ENCODE assay signal across 16 cellular contexts in the genomic region with DNA sequence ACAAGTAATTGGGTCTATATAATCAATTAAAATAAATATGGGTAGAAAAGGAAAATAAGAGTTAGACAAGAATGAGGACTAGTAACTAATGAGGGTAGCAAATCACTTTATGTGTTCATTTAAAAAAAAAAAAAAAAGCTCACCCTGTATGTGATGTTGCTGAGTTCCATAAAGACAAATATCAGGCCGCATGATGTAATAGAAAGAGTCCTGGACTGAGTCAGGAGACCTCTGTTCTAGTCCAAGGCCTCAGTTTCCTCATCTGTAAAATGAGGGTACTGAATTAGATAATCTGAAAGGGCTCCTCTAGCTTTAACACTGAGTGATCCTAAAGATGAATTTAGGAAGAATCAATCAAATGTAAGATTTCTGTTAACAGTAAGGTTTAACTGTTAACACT.
DNase-seq lines count a peak whose midpoint lies in the region; ATAC-seq, FAIRE-seq and TF ChIP-seq lines count a peak whose summit lies in the region.
"Had no signal": no experiment of that assay in that cellular context is flagged by ENCODE, and none has a peak within 500 bp of the region (broad histone marks: within the 10 kb centered on the region; RNA-seq: fewer than 3 reads in every experiment).

No MANE protein-coding gene starts in this region.

- H3K36me3 ChIP-seq in right lobe of liver = no peaks in the 10 kb centered on the region
- peaks cover 0 to 6% of the 10 kb centered on the region in 2 experiments; a peak in 2 of 5 replicates for H3K36me3 ChIP-seq in HepG2 (replicated peaks in 1 of 2; ENCODE audit: control insufficient read depth in 1 of 2, insufficient read depth in 2 of 2, low read length in 2 of 2)
- no peaks in the 10 kb centered on the region for H3K36me3 ChIP-seq in Panc1 (ENCODE audit: control insufficient read depth, insufficient read depth, low read length)
- no peaks in the 10 kb centered on the region for H3K36me3 ChIP-seq in ascending aorta

- no peak overlapping the region for H3K4me2 ChIP-seq in HepG2 (ENCODE audit: low read depth, low read length)
- H3K4me2 ChIP-seq: GM23338 had no signal

- TF ChIP-seq RAD21 in HepG2 (CRISPR knock-in tag; IDR thresholded peaks at IDR 0.05) = no peak

- H3K4me3 ChIP-seq in right lobe of liver = no peak overlapping the region
- H3K4me3 ChIP-seq in HepG2 (replicated peaks in 1 of 3; ENCODE audit: insufficient read depth in 1 of 3, low read depth in 2 of 3, low read length in 3 of 3) = no peak overlapping the region
- no peak overlapping the region for H3K4me3 ChIP-seq in Panc1 (ENCODE audit: low read depth in 2 of 2, low read length in 2 of 2)
- no peak overlapping the region for H3K4me3 ChIP-seq in ascending aorta
- H3K4me3 ChIP-seq: GM23338 had no signal

- DNase-seq in right lobe of liver (no peak), HepG2 (ENCODE audit: low spot score) (no peak), Panc1 (ENCODE audit: low read depth, low spot score) (no peak), left lobe of liver (ENCODE audit: low spot score) (no peak), ascending aorta (ENCODE audit: low spot score in 2 of 2) (no peak)
- DNase-seq: CD4-positive, alpha-beta T cell; DMS153; DMS79; GDM1; HCEC 1CT had no signal

- TF ChIP-seq POLR2A in right lobe of liver (IDR thresholded peaks at IDR 0.05) (no peak), HepG2 (IDR thresholded peaks at IDR 0.05; ENCODE audit: insufficient read depth in 1 of 2, low read depth in 2 of 2, low read length in 2 of 2) (no peak)

- H3K27ac ChIP-seq in right lobe of liver (no peak overlapping the region), HepG2 (ENCODE audit: extremely low read length, insufficient read depth, low read length) (no peak overlapping the region), Panc1 (ENCODE audit: low read length) (peak overlapping the region; percentile 18; the same call in 1 of the 2 replicates), ascending aorta (no peak overlapping the region)
- H3K27ac ChIP-seq: C4-2B had no signal

- TF ChIP-seq CTCF in right lobe of liver (IDR thresholded peaks at IDR 0.05) (no peak), HepG2 (CRISPR knock-in tag; IDR thresholded peaks at IDR 0.05) (no peak), Panc1 (IDR thresholded peaks at IDR 0.05) (no peak), ascending aorta (IDR thresholded peaks at IDR 0.05) (no peak)

- H2AFZ ChIP-seq in HepG2 (ENCODE audit: low read length) = no peak overlapping the region
- H2AFZ ChIP-seq: GM23338 had no signal

- FAIRE-seq in HepG2 (lab: Jason Lieb, UNC) = no peak
- FAIRE-seq: GM12892, H54, HTR-8/SVneo had no signal

- peaks cover 9% of the 10 kb centered on the region; the same call in 1 of the 2 replicates for H4K20me1 ChIP-seq in HepG2 (ENCODE audit: insufficient read depth, low read length)

- no peak overlapping the region for H3K9ac ChIP-seq in HepG2 (ENCODE audit: insufficient read depth, low read depth, low read length)

- no peaks in the 10 kb centered on the region for H3K9me3 ChIP-seq in right lobe of liver
- H3K9me3 ChIP-seq in HepG2 (ENCODE audit: low read length) = no peaks in the 10 kb centered on the region
- no peaks in the 10 kb centered on the region for H3K9me3 ChIP-seq in Panc1 (ENCODE audit: control insufficient read depth, insufficient read depth, low read depth, low read length)
- H3K9me3 ChIP-seq in ascending aorta = no peaks in the 10 kb centered on the region

- H3K4me1 ChIP-seq in right lobe of liver (peaks cover 0 to 7% (median 0%) of the 10 kb centered on the region in 4 donors), HepG2 (ENCODE audit: insufficient read depth, low read length) (0 out of 2 replicates have a peak, but pooled peaks cover 5% of the 10 kb centered on the region), Panc1 (ENCODE audit: control insufficient read depth, insufficient read depth, low read length) (no peaks in the 10 kb centered on the region; the same call in 1 of the 2 replicates), ascending aorta (peaks cover 0 to 1% of the 10 kb centered on the region in 2 donors)

- H3K27me3 ChIP-seq in right lobe of liver (no peaks in the 10 kb centered on the region), HepG2 (ENCODE audit: control insufficient read depth in 1 of 2, insufficient read depth in 2 of 2, low read length in 2 of 2) (no peaks in the 10 kb centered on the region), Panc1 (ENCODE audit: control insufficient read depth, insufficient read depth, low read length) (no peaks in the 10 kb centered on the region), ascending aorta (no peaks in the 10 kb centered on the region)

- CTCF ChIA-PET in HepG2 (lab: Yijun Ruan, JAX; ENCODE audit: low intra/inter-chr PET ratio, low total read pairs) (no interaction called here), Panc1 (lab: Charles Lee) (no interaction called here)

- intact Hi-C loops in right lobe of liver (cut with DNase I) = no loop called here
- intact Hi-C loops in HepG2 (cut with micrococcal nuclease; ENCODE audit: unreplicated experiment) = no loop called here
- intact Hi-C loops in Panc1 (cut with micrococcal nuclease; ENCODE audit: unreplicated experiment) = no loop called here
- intact Hi-C loops in ascending aorta (cut with DNase I) = no loop called here

- in situ Hi-C loops in HepG2 (cut with HindIII; ENCODE audit: extremely low pct_ligation_motif_present, low pct_unique_long_range_greater_than_20kb) = no loop called here
- in situ Hi-C loops in Panc1 (cut with HindIII; ENCODE audit: low pct_unique_long_range_greater_than_20kb, low sequenced_read_pairs) = no loop called here

- peaks cover 82% of the 10 kb centered on the region for H3K79me2 ChIP-seq in HepG2 (ENCODE audit: insufficient read depth, low read length)

- 31% methylated on average over 1 of the region's 1 CpG for WGBS in right lobe of liver (ENCODE audit: insufficient coverage, low coverage, low lambda C conversion rate, missing lambda C conversion rate)
- 100% methylated on average over 1 of the region's 1 CpG for WGBS in HepG2 (ENCODE audit: low lambda C conversion rate)

- ATAC-seq in right lobe of liver (peak; percentile 40 to 52 (median 46)), HepG2 (no peak), Panc1 (no peak), left lobe of liver (peak; percentile 51), HG03571 (IDR thresholded peaks at IDR 0.05; ENCODE audit: unreplicated experiment) (no peak)
- ATAC-seq: GM23338 had no signal

- BruUV-seq in HepG2 (replicated peaks; lab: Mats Ljungman, UMichigan) (no TSS peak), Panc1 (replicated peaks; lab: Mats Ljungman, UMichigan) (no TSS peak)

- POLR2A ChIA-PET in HepG2 (lab: Yijun Ruan, JAX) (no interaction called here), Panc1 (lab: Charles Lee) (no interaction called here)

- TF ChIP-seq EP300 in HepG2 (IDR thresholded peaks at IDR 0.05; ENCODE audit: low read depth in 2 of 2, low read length in 2 of 2) (no peak), HepG2 (CRISPR knock-in tag; IDR thresholded peaks at IDR 0.05; ENCODE audit: borderline replicate concordance) (no peak)

TF ChIP-seq in HepG2, 621 proteins besides CTCF, POLR2A, EP300 and RAD21:
- TF ChIP-seq, protein P1, sequence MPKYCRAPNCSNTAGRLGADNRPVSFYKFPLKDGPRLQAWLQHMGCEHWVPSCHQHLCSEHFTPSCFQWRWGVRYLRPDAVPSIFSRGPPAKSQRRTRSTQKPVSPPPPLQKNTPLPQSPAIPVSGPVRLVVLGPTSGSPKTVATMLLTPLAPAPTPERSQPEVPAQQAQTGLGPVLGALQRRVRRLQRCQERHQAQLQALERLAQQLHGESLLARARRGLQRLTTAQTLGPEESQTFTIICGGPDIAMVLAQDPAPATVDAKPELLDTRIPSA (CRISPR knock-in tag; IDR thresholded peaks at IDR 0.05; ENCODE audit: borderline replicate concordance) = no peak
- TF ChIP-seq ZNF557 (CRISPR knock-in tag; IDR thresholded peaks at IDR 0.05) = no peak
- no peak for TF ChIP-seq JUN (CRISPR knock-in tag; IDR thresholded peaks at IDR 0.05)
- TF ChIP-seq MAF1 (CRISPR knock-in tag; IDR thresholded peaks at IDR 0.05; ENCODE audit: borderline replicate concordance) = no peak

Comparison
In these comparisons a context has a peak if more than half of its experiments do, and no peak if none do; other contexts are left out.
1. ATAC-seq: peak in right lobe of liver (4 of 4) and left lobe of liver (single experiment); none in HepG2 (single experiment), Panc1 (single experiment) and HG03571 (single experiment).